1 cellular context compared by ENCODE assay signal in genomic region chr3:48088749-48089466, GRCh38.
TF ChIP-seq lines count a peak whose summit lies in the region.

No MANE protein-coding gene starts in this region.

TF ChIP-seq in K562, 482 proteins besides CTCF, POLR2A, EP300 and RAD21 (continued from another document and continues in another):
- TF ChIP-seq ATF1 (CRISPR knock-in tag; IDR thresholded peaks at IDR 0.05) (no peak; the same call in 1 of the 2 replicates), ATF1 (tag; IDR thresholded peaks at IDR 0.05) (peak; percentile 97), ETS2 (tag; IDR thresholded peaks at IDR 0.05; ENCODE audit: borderline replicate concordance, poor library complexity, severe bottlenecking) (no peak), MEF2D (tag; conservative IDR thresholded peaks at IDR 0.05; ENCODE audit: low read depth) (no peak), SP2 (IDR thresholded peaks at IDR 0.05; ENCODE audit: extremely low read depth, low read depth, low read length, poor library complexity, severe bottlenecking) (peak; percentile 85), BHLHE40 (IDR thresholded peaks at IDR 0.05; ENCODE audit: low read length) (peak; percentile 52), MEF2A (IDR thresholded peaks at IDR 0.05; ENCODE audit: control insufficient read depth, low read depth, low read length) (no peak), MAFK (IDR thresholded peaks at IDR 0.05; ENCODE audit: low read length) (no peak), E2F6 (IDR thresholded peaks at IDR 0.05; ENCODE audit: borderline replicate concordance in 1 of 2, extremely low read depth in 1 of 2, insufficient read depth in 1 of 2, insufficient read length in 1 of 2, low read depth in 1 of 2, low read length in 1 of 2, poor library complexity in 1 of 2, severe bottlenecking in 1 of 2) (peak; percentile 92 to 97), BACH1 (tag; IDR thresholded peaks at IDR 0.05) (no peak), CBX8 (IDR thresholded peaks at IDR 0.05; ENCODE audit: borderline replicate concordance, extremely low read depth, low read depth, low read length, poor library complexity, severe bottlenecking) (no peak), ZNF444 (CRISPR knock-in tag; IDR thresholded peaks at IDR 0.05) (no peak), TEAD4 (IDR thresholded peaks at IDR 0.05; ENCODE audit: low read length) (0 out of 2 replicates have a peak, but pooled peaks have one; percentile 22), TEAD4 (CRISPR knock-in tag; IDR thresholded peaks at IDR 0.05; ENCODE audit: borderline replicate concordance) (no peak), ZNF324 (CRISPR knock-in tag; IDR thresholded peaks at IDR 0.05) (no peak), ZBTB34 (CRISPR knock-in tag; IDR thresholded peaks at IDR 0.05) (no peak), HEY1 (CRISPR knock-in tag; IDR thresholded peaks at IDR 0.05; ENCODE audit: borderline replicate concordance) (no peak), CREB1 (IDR thresholded peaks at IDR 0.05) (peak; percentile 89), CREB1 (CRISPR knock-in tag; IDR thresholded peaks at IDR 0.05) (peak; percentile 88), E2F1 (CRISPR knock-in tag; IDR thresholded peaks at IDR 0.05) (peak; percentile 74; the same call in 1 of the 2 replicates), ZZZ3 (IDR thresholded peaks at IDR 0.05) (no peak), GATAD2A (IDR thresholded peaks at IDR 0.05) (no peak; the same call in 1 of the 2 replicates), KDM2B (CRISPR knock-in tag; IDR thresholded peaks at IDR 0.05) (no peak), HDAC8 (tag; IDR thresholded peaks at IDR 0.05) (peak; percentile 48; the same call in 1 of the 2 replicates), SMARCA4 (IDR thresholded peaks at IDR 0.05) (no peak), CEBPZ (IDR thresholded peaks at IDR 0.05; ENCODE audit: borderline replicate concordance, low read depth, low read length) (no peak; the same call in 1 of the 2 replicates), SLC30A9 (CRISPR knock-in tag; IDR thresholded peaks at IDR 0.05) (no peak), DEAF1 (CRISPR knock-in tag; IDR thresholded peaks at IDR 0.05) (no peak), ZNF592 (IDR thresholded peaks at IDR 0.05) (no peak; the same call in none of the 2 replicates), TFAP4 (CRISPR knock-in tag; IDR thresholded peaks at IDR 0.05; ENCODE audit: borderline replicate concordance) (peak; percentile 91), NFYB (IDR thresholded peaks at IDR 0.05; ENCODE audit: extremely low read depth, insufficient read length) (peak; percentile 94)
- TF ChIP-seq, protein P1, sequence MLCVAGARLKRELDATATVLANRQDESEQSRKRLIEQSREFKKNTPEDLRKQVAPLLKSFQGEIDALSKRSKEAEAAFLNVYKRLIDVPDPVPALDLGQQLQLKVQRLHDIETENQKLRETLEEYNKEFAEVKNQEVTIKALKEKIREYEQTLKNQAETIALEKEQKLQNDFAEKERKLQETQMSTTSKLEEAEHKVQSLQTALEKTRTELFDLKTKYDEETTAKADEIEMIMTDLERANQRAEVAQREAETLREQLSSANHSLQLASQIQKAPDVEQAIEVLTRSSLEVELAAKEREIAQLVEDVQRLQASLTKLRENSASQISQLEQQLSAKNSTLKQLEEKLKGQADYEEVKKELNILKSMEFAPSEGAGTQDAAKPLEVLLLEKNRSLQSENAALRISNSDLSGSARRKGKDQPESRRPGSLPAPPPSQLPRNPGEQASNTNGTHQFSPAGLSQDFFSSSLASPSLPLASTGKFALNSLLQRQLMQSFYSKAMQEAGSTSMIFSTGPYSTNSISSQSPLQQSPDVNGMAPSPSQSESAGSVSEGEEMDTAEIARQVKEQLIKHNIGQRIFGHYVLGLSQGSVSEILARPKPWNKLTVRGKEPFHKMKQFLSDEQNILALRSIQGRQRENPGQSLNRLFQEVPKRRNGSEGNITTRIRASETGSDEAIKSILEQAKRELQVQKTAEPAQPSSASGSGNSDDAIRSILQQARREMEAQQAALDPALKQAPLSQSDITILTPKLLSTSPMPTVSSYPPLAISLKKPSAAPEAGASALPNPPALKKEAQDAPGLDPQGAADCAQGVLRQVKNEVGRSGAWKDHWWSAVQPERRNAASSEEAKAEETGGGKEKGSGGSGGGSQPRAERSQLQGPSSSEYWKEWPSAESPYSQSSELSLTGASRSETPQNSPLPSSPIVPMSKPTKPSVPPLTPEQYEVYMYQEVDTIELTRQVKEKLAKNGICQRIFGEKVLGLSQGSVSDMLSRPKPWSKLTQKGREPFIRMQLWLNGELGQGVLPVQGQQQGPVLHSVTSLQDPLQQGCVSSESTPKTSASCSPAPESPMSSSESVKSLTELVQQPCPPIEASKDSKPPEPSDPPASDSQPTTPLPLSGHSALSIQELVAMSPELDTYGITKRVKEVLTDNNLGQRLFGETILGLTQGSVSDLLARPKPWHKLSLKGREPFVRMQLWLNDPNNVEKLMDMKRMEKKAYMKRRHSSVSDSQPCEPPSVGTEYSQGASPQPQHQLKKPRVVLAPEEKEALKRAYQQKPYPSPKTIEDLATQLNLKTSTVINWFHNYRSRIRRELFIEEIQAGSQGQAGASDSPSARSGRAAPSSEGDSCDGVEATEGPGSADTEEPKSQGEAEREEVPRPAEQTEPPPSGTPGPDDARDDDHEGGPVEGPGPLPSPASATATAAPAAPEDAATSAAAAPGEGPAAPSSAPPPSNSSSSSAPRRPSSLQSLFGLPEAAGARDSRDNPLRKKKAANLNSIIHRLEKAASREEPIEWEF (CRISPR knock-in tag; IDR thresholded peaks at IDR 0.05): no peak
- TF ChIP-seq, protein P2, sequence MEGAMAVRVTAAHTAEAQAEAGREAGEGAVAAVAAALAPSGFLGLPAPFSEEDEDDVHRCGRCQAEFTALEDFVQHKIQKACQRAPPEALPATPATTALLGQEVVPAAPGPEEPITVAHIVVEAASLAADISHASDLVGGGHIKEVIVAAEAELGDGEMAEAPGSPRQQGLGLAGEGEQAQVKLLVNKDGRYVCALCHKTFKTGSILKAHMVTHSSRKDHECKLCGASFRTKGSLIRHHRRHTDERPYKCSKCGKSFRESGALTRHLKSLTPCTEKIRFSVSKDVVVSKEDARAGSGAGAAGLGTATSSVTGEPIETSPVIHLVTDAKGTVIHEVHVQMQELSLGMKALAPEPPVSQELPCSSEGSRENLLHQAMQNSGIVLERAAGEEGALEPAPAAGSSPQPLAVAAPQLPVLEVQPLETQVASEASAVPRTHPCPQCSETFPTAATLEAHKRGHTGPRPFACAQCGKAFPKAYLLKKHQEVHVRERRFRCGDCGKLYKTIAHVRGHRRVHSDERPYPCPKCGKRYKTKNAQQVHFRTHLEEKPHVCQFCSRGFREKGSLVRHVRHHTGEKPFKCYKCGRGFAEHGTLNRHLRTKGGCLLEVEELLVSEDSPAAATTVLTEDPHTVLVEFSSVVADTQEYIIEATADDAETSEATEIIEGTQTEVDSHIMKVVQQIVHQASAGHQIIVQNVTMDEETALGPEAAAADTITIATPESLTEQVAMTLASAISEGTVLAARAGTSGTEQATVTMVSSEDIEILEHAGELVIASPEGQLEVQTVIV (CRISPR knock-in tag; IDR thresholded peaks at IDR 0.05; ENCODE audit: borderline replicate concordance): no peak
- TF ChIP-seq, protein P3, sequence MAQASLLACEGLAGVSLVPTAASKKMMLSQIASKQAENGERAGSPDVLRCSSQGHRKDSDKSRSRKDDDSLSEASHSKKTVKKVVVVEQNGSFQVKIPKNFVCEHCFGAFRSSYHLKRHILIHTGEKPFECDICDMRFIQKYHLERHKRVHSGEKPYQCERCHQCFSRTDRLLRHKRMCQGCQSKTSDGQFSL (CRISPR knock-in tag; IDR thresholded peaks at IDR 0.05): peak; percentile 64; the same call in 1 of the 2 replicates
- TF ChIP-seq, protein P3 (tag; IDR thresholded peaks at IDR 0.05): no peak
